ENCODE assay signal across 9 cellular contexts in the genomic region with DNA sequence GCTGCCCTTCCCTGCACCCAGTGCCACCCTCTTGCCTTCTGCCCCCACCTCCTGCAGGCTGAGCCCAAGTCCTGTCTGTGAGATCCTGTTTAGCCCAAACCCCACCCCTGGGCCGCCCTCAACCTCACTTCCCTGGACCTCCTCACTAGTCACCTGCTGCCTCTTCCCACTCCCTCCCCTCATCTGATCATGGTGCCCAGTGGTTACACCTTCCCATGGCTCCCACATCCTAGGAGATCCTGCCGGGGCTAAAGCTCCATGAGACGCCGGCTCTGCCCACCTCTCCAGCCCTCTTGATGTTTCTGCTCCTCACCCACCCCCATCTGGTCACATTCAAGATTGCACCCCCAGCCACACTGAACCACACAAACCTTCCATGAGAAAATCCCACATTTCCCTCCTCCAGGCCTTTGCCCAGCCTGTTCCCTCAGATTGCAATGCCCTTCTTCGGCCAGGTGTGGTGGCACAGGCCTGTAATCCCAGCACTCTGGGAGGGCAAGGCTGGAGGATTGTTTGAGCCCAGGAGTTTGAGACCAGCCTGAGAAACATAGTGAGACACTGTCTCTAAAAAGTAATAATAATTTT. TPM values are rescaled to one million over a fixed set of nuclear protein-coding genes. Genes with fewer than 3 reads are reported as not detected.
DNase-seq lines count a peak whose midpoint lies in the region; ATAC-seq and TF ChIP-seq lines count a peak whose summit lies in the region.
"Had no signal": no experiment of that assay in that cellular context is flagged by ENCODE, and none has a peak within 500 bp of the region (broad histone marks: within the 10 kb centered on the region; RNA-seq: fewer than 3 reads in every experiment).

No MANE protein-coding gene starts in this region.

- H3K36me3 Mint-ChIP-seq in GM23338 (ENCODE audit: low read depth) = no peaks in the 10 kb centered on the region

- TF ChIP-seq POLR2A in Peyer's patch (IDR thresholded peaks at IDR 0.05) = no peak
- no peak for TF ChIP-seq POLR2A in esophagus squamous epithelium (IDR thresholded peaks at IDR 0.05)
- no peak for TF ChIP-seq POLR2A in prostate gland (IDR thresholded peaks at IDR 0.05)

- no peak overlapping the region for H3K27ac Mint-ChIP-seq in GM23338

- no peak overlapping the region for H3K4me3 Mint-ChIP-seq in GM23338

- intact Hi-C loops in esophagus squamous epithelium (cut with DNase I) (no loop called here), prostate gland (cut with DNase I) (no loop called here)

- H3K4me1 Mint-ChIP-seq in GM23338 = peaks cover 22% of the 10 kb centered on the region

- H3K9me2 ChIP-seq in GM23338 (ENCODE audit: insufficient read depth) = no peaks in the 10 kb centered on the region

- H3F3A ChIP-seq in GM23338 (replicated peaks; ENCODE audit: low read depth) = no peaks in the 10 kb centered on the region

- 90 to 92% methylated on average over 5 of the region's 5 CpGs for WGBS in esophagus squamous epithelium, 2 donors
- 91% methylated on average over 5 of the region's 5 CpGs for WGBS in prostate gland

- H3K36me3 ChIP-seq in GM23338 (ENCODE audit: insufficient read depth) (no peaks in the 10 kb centered on the region), Peyer's patch (no peaks in the 10 kb centered on the region), esophagus squamous epithelium (peaks cover 0 to 11% (median 0%) of the 10 kb centered on the region in 3 donors), prostate gland (no peaks in the 10 kb centered on the region)

- H3K9me3 Mint-ChIP-seq in GM23338 = no peaks in the 10 kb centered on the region; the same call in 2 of the 3 replicates

- ATAC-seq in GM23338 = peak; percentile 85
- ATAC-seq in GM21619 (IDR thresholded peaks at IDR 0.05; ENCODE audit: unreplicated experiment) = no peak
- no peak for ATAC-seq in HG03097 (IDR thresholded peaks at IDR 0.05; ENCODE audit: low FRiP score, unreplicated experiment)
- ATAC-seq in GM21723 (IDR thresholded peaks at IDR 0.05; ENCODE audit: unreplicated experiment) = no peak
- ATAC-seq in GM21576 (IDR thresholded peaks at IDR 0.05; ENCODE audit: unreplicated experiment) = no peak

- DNase-seq in GM23338 (ENCODE audit: low spot score) (peak; percentile 81), Peyer's patch (peak in 1 of 3 donors; percentile 42), esophagus squamous epithelium (lab: John Stamatoyannopoulos, UW) (no peak), prostate gland (ENCODE audit: low spot score) (no peak)
- DNase-seq: NCI-H2171 treated with DMSO at 0.1 percent for 48 hours had no signal

- H3K79me2 ChIP-seq in GM23338 (replicated peaks; ENCODE audit: insufficient read depth) = no peaks in the 10 kb centered on the region

- H3K27me3 ChIP-seq in GM23338 (ENCODE audit: insufficient read depth) = no peaks in the 10 kb centered on the region
- no peaks in the 10 kb centered on the region for H3K27me3 ChIP-seq in Peyer's patch
- no peaks in the 10 kb centered on the region for H3K27me3 ChIP-seq in esophagus squamous epithelium
- no peaks in the 10 kb centered on the region for H3K27me3 ChIP-seq in prostate gland (replicated peaks; ENCODE audit: insufficient read depth)

- H3K4me2 ChIP-seq in GM23338 = no peak overlapping the region

- H3K4me1 ChIP-seq in GM23338 (ENCODE audit: insufficient read depth) (no peaks in the 10 kb centered on the region), Peyer's patch (peaks cover 0 to 18% (median 0%) of the 10 kb centered on the region in 4 donors), esophagus squamous epithelium (peaks cover 21 to 39% (median 29%) of the 10 kb centered on the region in 3 donors), prostate gland (replicated peaks) (peaks cover 18% of the 10 kb centered on the region)

- no peak overlapping the region for H3K4me3 ChIP-seq in GM23338
- no peak overlapping the region for H3K4me3 ChIP-seq in Peyer's patch
- no peak overlapping the region for H3K4me3 ChIP-seq in esophagus squamous epithelium
- H3K4me3 ChIP-seq in prostate gland = no peak overlapping the region

- no peaks in the 10 kb centered on the region for H3K9me3 ChIP-seq in Peyer's patch
- H3K9me3 ChIP-seq in esophagus squamous epithelium = no peaks in the 10 kb centered on the region
- no peaks in the 10 kb centered on the region for H3K9me3 ChIP-seq in prostate gland

- H4K20me1 ChIP-seq in GM23338 (replicated peaks; ENCODE audit: insufficient read depth) = no peaks in the 10 kb centered on the region

- TF ChIP-seq CTCF in GM23338 (conservative IDR thresholded peaks at IDR 0.05; ENCODE audit: low read depth in 2 of 2) (peak; percentile 45 to 47), Peyer's patch (IDR thresholded peaks at IDR 0.05) (peak in 3 of 6 experiments; percentile 9 to 30 (median 13)), esophagus squamous epithelium (IDR thresholded peaks at IDR 0.05) (peak in 1 of 6 experiments; percentile 29), prostate gland (IDR thresholded peaks at IDR 0.05) (peak in 1 of 4 experiments; percentile 31)

- peaks cover 16% of the 10 kb centered on the region for H3K27me3 Mint-ChIP-seq in GM23338 (ENCODE audit: insufficient read depth, low read depth, poor library complexity)

- H3K27ac ChIP-seq in GM23338 (ENCODE audit: low read depth) (no peak overlapping the region), Peyer's patch (peak overlapping the region in 3 of 4 donors; percentile 9 to 39 (median 36)), esophagus squamous epithelium (peak overlapping the region; percentile 83 to 90 (median 88)), prostate gland (peak overlapping the region; percentile 88 to 89)

- no peak overlapping the region for H2AFZ ChIP-seq in GM23338

TF ChIP-seq in GM23338, 12 proteins besides CTCF, POLR2A, EP300 and RAD21 (continues in another document):
- TF ChIP-seq EZH2 (IDR thresholded peaks at IDR 0.05; ENCODE audit: low read depth, unreplicated experiment) = no peak
- no peak for TF ChIP-seq STAT1 (IDR thresholded peaks at IDR 0.05; ENCODE audit: unreplicated experiment)
- TF ChIP-seq, protein P1, sequence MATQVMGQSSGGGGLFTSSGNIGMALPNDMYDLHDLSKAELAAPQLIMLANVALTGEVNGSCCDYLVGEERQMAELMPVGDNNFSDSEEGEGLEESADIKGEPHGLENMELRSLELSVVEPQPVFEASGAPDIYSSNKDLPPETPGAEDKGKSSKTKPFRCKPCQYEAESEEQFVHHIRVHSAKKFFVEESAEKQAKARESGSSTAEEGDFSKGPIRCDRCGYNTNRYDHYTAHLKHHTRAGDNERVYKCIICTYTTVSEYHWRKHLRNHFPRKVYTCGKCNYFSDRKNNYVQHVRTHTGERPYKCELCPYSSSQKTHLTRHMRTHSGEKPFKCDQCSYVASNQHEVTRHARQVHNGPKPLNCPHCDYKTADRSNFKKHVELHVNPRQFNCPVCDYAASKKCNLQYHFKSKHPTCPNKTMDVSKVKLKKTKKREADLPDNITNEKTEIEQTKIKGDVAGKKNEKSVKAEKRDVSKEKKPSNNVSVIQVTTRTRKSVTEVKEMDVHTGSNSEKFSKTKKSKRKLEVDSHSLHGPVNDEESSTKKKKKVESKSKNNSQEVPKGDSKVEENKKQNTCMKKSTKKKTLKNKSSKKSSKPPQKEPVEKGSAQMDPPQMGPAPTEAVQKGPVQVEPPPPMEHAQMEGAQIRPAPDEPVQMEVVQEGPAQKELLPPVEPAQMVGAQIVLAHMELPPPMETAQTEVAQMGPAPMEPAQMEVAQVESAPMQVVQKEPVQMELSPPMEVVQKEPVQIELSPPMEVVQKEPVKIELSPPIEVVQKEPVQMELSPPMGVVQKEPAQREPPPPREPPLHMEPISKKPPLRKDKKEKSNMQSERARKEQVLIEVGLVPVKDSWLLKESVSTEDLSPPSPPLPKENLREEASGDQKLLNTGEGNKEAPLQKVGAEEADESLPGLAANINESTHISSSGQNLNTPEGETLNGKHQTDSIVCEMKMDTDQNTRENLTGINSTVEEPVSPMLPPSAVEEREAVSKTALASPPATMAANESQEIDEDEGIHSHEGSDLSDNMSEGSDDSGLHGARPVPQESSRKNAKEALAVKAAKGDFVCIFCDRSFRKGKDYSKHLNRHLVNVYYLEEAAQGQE (IDR thresholded peaks at IDR 0.05; ENCODE audit: unreplicated experiment) = no peak

RNA-seq across cellular contexts. Expression of a gene that starts 17.0 kb away (rescaled TPM):
- 5.4 and 7.1 TPM in 2 replicates for total RNA-seq in GM23338 (2014; rRNA removed; shearing (Covaris generic))
- polyA plus RNA-seq in GM23338 (2016; fragmentation: Nextera tagmentation; extraction: Ambion mirVana) = 2.0 and 2.3 TPM in 2 replicates
- total RNA-seq in Peyer's patch (10 to 100 TPM; 25.6 to 39.8 (median 30.7) TPM), esophagus squamous epithelium (10 to 100 TPM; 16.4 to 60.9 (median 48.8) TPM), prostate gland (10 to 100 TPM; 65.0 to 78.4 TPM)
